ENCODE assay signal across 14 cellular contexts in the genomic region with DNA sequence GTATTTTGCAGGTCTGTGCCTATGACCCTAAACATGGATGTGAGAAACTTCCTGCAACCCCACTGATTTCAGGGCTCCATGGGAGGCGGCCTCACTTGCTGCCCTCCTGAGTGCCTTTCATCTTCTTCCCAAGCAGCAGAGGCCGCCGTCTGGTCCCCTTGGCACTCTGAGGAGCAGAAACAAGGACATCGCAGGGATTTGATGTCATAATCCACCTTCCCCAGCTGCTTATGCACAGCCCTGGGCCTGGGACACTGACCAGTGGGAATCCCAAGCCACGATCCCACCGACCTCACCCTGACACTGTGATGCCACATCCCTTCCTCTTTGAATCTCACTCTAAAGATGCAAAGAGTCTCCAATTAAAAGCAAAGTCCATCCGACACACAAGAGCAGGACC. TPM values are rescaled to one million over a fixed set of nuclear protein-coding genes. Genes with fewer than 3 reads are reported as not detected.
DNase-seq lines count a peak whose midpoint lies in the region; ATAC-seq, FAIRE-seq and TF ChIP-seq lines count a peak whose summit lies in the region.
"Had no signal": no experiment of that assay in that cellular context is flagged by ENCODE, and none has a peak within 500 bp of the region (broad histone marks: within the 10 kb centered on the region; RNA-seq: fewer than 3 reads in every experiment).

No MANE protein-coding gene starts in this region.

- H3K9me3 Mint-ChIP-seq in activated CD4-positive, alpha-beta T cell treated with anti-CD3 and anti-CD28 coated beads, Interleukin-2, amount 10 ng/mL, durations not matched to agents 7 days and 5 days: no peaks in the 10 kb centered on the region

- H3K9me3 ChIP-seq in T-helper 17 cell (ENCODE audit: control insufficient read depth, low read length, poor library complexity, severe bottlenecking) (no peaks in the 10 kb centered on the region), esophagus muscularis mucosa (no peaks in the 10 kb centered on the region), stomach (no peaks in the 10 kb centered on the region), kidney (ENCODE audit: control insufficient read depth in 1 of 2, low read length in 2 of 2) (no peaks in the 10 kb centered on the region)

- H3K4me1 ChIP-seq in esophagus muscularis mucosa (peaks cover 40 to 100% (median 100%) of the 10 kb centered on the region in 4 donors), stomach (peaks cover 41 to 100% (median 69%) of the 10 kb centered on the region in 4 donors), kidney (ENCODE audit: control insufficient read depth in 1 of 2, insufficient read depth in 1 of 2, low read depth in 1 of 2, low read length in 2 of 2) (peaks cover 12 to 14% of the 10 kb centered on the region in 2 donors)

- DNase-seq in activated CD4-positive, alpha-beta T cell treated with anti-CD3 and anti-CD28 coated beads, Interleukin-2, amount 10 ng/mL, durations not matched to agents 7 days and 5 days: no peak
- no peak for DNase-seq in activated CD4-positive, alpha-beta T cell treated with anti-CD3 and anti-CD28 coated beads for 1 hour
- DNase-seq in T-helper 17 cell: no peak
- no peak for DNase-seq in esophagus muscularis mucosa (ENCODE audit: extremely low spot score)
- no peak for DNase-seq in stomach
- DNase-seq in NCI-H526 (lab: John Stamatoyannopoulos, UW): no peak
- no peak for DNase-seq in kidney
- DNase-seq: activated gamma-delta T cell treated with Interleukin-2 at 50 U/mL for 16 hours; effector CD8-positive, alpha-beta T cell; NCI-H1092; T1000 had no signal

- H3K27me3 ChIP-seq in esophagus muscularis mucosa (no peaks in the 10 kb centered on the region), stomach (no peaks in the 10 kb centered on the region)
- H3K27me3 ChIP-seq: hepatocyte had no signal

- ATAC-seq in T-helper 17 cell: no peak
- no peak for ATAC-seq in HG03039 (IDR thresholded peaks at IDR 0.05; ENCODE audit: unreplicated experiment)
- ATAC-seq: HCT116 had no signal

- intact Hi-C loops in esophagus muscularis mucosa (cut with DNase I): no loop called here
- intact Hi-C loops in stomach (cut with DNase I; ENCODE audit: low total_unique reads): no loop called here
- intact Hi-C loops in kidney (cut with DNase I): no loop called here

- FAIRE-seq in kidney (lab: Jason Lieb, UNC): no peak

- H3K36me3 Mint-ChIP-seq in activated CD4-positive, alpha-beta T cell treated with anti-CD3 and anti-CD28 coated beads, Interleukin-2, amount 10 ng/mL, durations not matched to agents 7 days and 5 days (ENCODE audit: low read depth): peaks cover 66% of the 10 kb centered on the region
- H3K36me3 Mint-ChIP-seq in T-helper 17 cell (ENCODE audit: low read depth): no peaks in the 10 kb centered on the region

- peak overlapping the region; percentile 76 for H3K4me3 Mint-ChIP-seq in activated CD4-positive, alpha-beta T cell treated with anti-CD3 and anti-CD28 coated beads, Interleukin-2, amount 10 ng/mL, durations not matched to agents 7 days and 5 days
- peak overlapping the region; percentile 91 for H3K4me3 Mint-ChIP-seq in T-helper 17 cell

- H3K27ac ChIP-seq in esophagus muscularis mucosa (replicated peaks in 1 of 4) (peak overlapping the region; percentile 82 to 93 (median 85)), stomach (peak overlapping the region in 4 of 5 donors; percentile 40 to 77 (median 68)), kidney (ENCODE audit: low read depth in 2 of 2, low read length in 2 of 2) (peak overlapping the region in 1 of 2 donors; percentile 9)
- H3K27ac ChIP-seq: hepatocyte had no signal

- H3K9ac ChIP-seq in kidney (ENCODE audit: low read length in 2 of 2): no peak overlapping the region

- TF ChIP-seq CTCF in esophagus muscularis mucosa (IDR thresholded peaks at IDR 0.05): no peak
- no peak for TF ChIP-seq CTCF in stomach (IDR thresholded peaks at IDR 0.05)
- TF ChIP-seq CTCF in kidney (IDR thresholded peaks at IDR 0.05; ENCODE audit: borderline replicate concordance, extremely low read depth, insufficient read depth): no peak

- POLR2A ChIA-PET in activated CD4-positive, alpha-beta T cell treated with anti-CD3 and anti-CD28 coated beads, Interleukin-2, amount 10 ng/mL, durations not matched to agents 7 days and 5 days (lab: Charles Lee): no interaction called here

- WGBS in esophagus muscularis mucosa: 76% methylated on average over 4 of the region's 7 CpGs
- WGBS in stomach, 5 donors: 75 to 92% (median 87%) methylated on average over 7 of the region's 7 CpGs

- CTCF ChIA-PET in activated CD4-positive, alpha-beta T cell treated with anti-CD3 and anti-CD28 coated beads, Interleukin-2, amount 10 ng/mL, durations not matched to agents 7 days and 5 days (lab: Charles Lee): interaction anchor here (0.6 to 8.4 kb wide), 4 partner anchors 11 to 1343 kb away, joined by 4 to 74 read pairs (median 6); no protein-coding TSS in a partner anchor

- H3K36me3 ChIP-seq in esophagus muscularis mucosa (peaks cover 0 to 34% (median 22%) of the 10 kb centered on the region in 4 donors), stomach (peaks cover 14 to 77% (median 58%) of the 10 kb centered on the region in 4 donors), kidney (ENCODE audit: control insufficient read depth in 1 of 2, insufficient read depth in 2 of 2, low read length in 2 of 2) (peaks cover 2 to 16% of the 10 kb centered on the region in 2 donors)

- no peak for TF ChIP-seq POLR2A in esophagus muscularis mucosa (IDR thresholded peaks at IDR 0.05; ENCODE audit: low read depth)
- no peak for TF ChIP-seq POLR2A in stomach (IDR thresholded peaks at IDR 0.05)

- H3K4me1 Mint-ChIP-seq in activated CD4-positive, alpha-beta T cell treated with anti-CD3 and anti-CD28 coated beads, Interleukin-2, amount 10 ng/mL, durations not matched to agents 7 days and 5 days: peaks cover 90% of the 10 kb centered on the region
- H3K4me1 Mint-ChIP-seq in T-helper 17 cell: peaks cover 71% of the 10 kb centered on the region

- no peak overlapping the region for H3K4me3 ChIP-seq in esophagus muscularis mucosa
- no peak overlapping the region for H3K4me3 ChIP-seq in stomach
- H3K4me3 ChIP-seq in kidney (ENCODE audit: low read length in 2 of 2): no peak overlapping the region
- H3K4me3 ChIP-seq: hepatocyte had no signal

- no peaks in the 10 kb centered on the region for H3K27me3 Mint-ChIP-seq in activated CD4-positive, alpha-beta T cell treated with anti-CD3 and anti-CD28 coated beads, Interleukin-2, amount 10 ng/mL, durations not matched to agents 7 days and 5 days
- H3K27me3 Mint-ChIP-seq in T-helper 17 cell: no peaks in the 10 kb centered on the region

- H3K27ac Mint-ChIP-seq in activated CD4-positive, alpha-beta T cell treated with anti-CD3 and anti-CD28 coated beads, Interleukin-2, amount 10 ng/mL, durations not matched to agents 7 days and 5 days: peak overlapping the region; percentile 96
- H3K27ac Mint-ChIP-seq in T-helper 17 cell: peak overlapping the region; percentile 94

- no peak for TF ChIP-seq EP300 in esophagus muscularis mucosa (IDR thresholded peaks at IDR 0.05)
- no peak for TF ChIP-seq EP300 in stomach (IDR thresholded peaks at IDR 0.05)

RNA-seq across cellular contexts. Expression of a gene that starts 7.7 kb away (rescaled TPM):
- total RNA-seq in activated CD4-positive, alpha-beta T cell treated with anti-CD3 and anti-CD28 coated beads, Interleukin-2, amount 10 ng/mL, durations not matched to agents 7 days and 5 days: 10 to 100 TPM; 54.4 to 55.8 TPM
- total RNA-seq in T-helper 17 cell (10 to 100 TPM; 52.6 to 59.6 TPM), esophagus muscularis mucosa (100 to 1,000 TPM in 3 of 4 donors, 10 to 100 TPM in 1; 96.4 to 201 (median 159) TPM), stomach (10 to 100 TPM; 28.8 to 93.3 (median 31.9) TPM), kidney (29.1 TPM)
- polyA plus RNA-seq in stomach (10 to 100 TPM in 2 of 3 donors, 1 to 10 TPM in 1; 7.5 to 22.8 (median 11.0) TPM), kidney (ENCODE audit: insufficient read depth, low read depth, low replicate concordance) (21.0 TPM)

RNA-seq across cellular contexts. Expression of a gene that starts 44.3 kb away (rescaled TPM):
- under 1 TPM; 0.89 to 0.96 TPM for total RNA-seq in activated CD4-positive, alpha-beta T cell treated with anti-CD3 and anti-CD28 coated beads, Interleukin-2, amount 10 ng/mL, durations not matched to agents 7 days and 5 days
- total RNA-seq in T-helper 17 cell: under 1 TPM in 1 of 2 donors, not detected in 1; 0.42 TPM
- total RNA-seq in esophagus muscularis mucosa: 10 to 100 TPM in 1 of 4 donors, 1 to 10 TPM in 3; 4.2 to 38.3 (median 6.9) TPM
- total RNA-seq in stomach: 10 to 100 TPM in 2 of 5 donors, 1 to 10 TPM in 2, not detected in 1; 5.5 to 16.1 (median 9.3) TPM
- 10 to 100 TPM in 1 of 3 donors, 1 to 10 TPM in 2; 9.6 to 39.5 (median 9.9) TPM for polyA plus RNA-seq in stomach
- total RNA-seq in kidney: 40.8 TPM
- polyA plus RNA-seq in kidney (ENCODE audit: insufficient read depth, low read depth, low replicate concordance): 82.5 TPM

RNA-seq across cellular contexts. Expression of a gene that starts 55.2 kb away (rescaled TPM):
- 10 to 100 TPM; 53.0 to 61.8 TPM for total RNA-seq in activated CD4-positive, alpha-beta T cell treated with anti-CD3 and anti-CD28 coated beads, Interleukin-2, amount 10 ng/mL, durations not matched to agents 7 days and 5 days
- total RNA-seq in T-helper 17 cell: 10 to 100 TPM; 80.6 to 80.9 TPM
- total RNA-seq in esophagus muscularis mucosa: 10 to 100 TPM; 26.8 to 38.3 (median 31.1) TPM
- total RNA-seq in stomach: 10 to 100 TPM in 4 of 5 donors, 1 to 10 TPM in 1; 2.3 to 97.4 (median 16.7) TPM
- 1 to 10 TPM; 3.5 to 9.8 (median 6.5) TPM for polyA plus RNA-seq in stomach
- 42.6 TPM for total RNA-seq in kidney
- 11.7 TPM for polyA plus RNA-seq in kidney (ENCODE audit: insufficient read depth, low read depth, low replicate concordance)
